ENCODE assay signal across 8 cellular contexts in genomic region chr1:51877434-51878306, GRCh38. TPM values are rescaled to one million over a fixed set of nuclear protein-coding genes. Genes with fewer than 3 reads are reported as not detected.
A peak's percentile ranks its signal among the peaks of the same experiment; 100 is the strongest.
DNase-seq lines count a peak whose midpoint lies in the region; ATAC-seq and TF ChIP-seq lines count a peak whose summit lies in the region.

No MANE protein-coding gene starts in this region.

- H3K27ac ChIP-seq in caudate nucleus (ENCODE audit: low read depth, low read length): peak overlapping the region; percentile 94
- H3K27ac ChIP-seq in right lobe of liver: peak overlapping the region; percentile 86 to 98 (median 91)
- H3K27ac ChIP-seq in upper lobe of right lung: peak overlapping the region; percentile 99

- H3K36me3 ChIP-seq in BJ (ENCODE audit: control insufficient read depth, insufficient read depth, low read length): no peaks in the 10 kb centered on the region; the same call in 1 of the 2 replicates
- H3K36me3 ChIP-seq in right lobe of liver: no peaks in the 10 kb centered on the region
- H3K36me3 ChIP-seq in upper lobe of right lung: no peaks in the 10 kb centered on the region

- WGBS in right lobe of liver (ENCODE audit: insufficient coverage, low coverage, low lambda C conversion rate, missing lambda C conversion rate): 11% methylated on average over 20 of the region's 20 CpGs

- TF ChIP-seq POLR2A in right lobe of liver (IDR thresholded peaks at IDR 0.05): no peak

- intact Hi-C loops in right lobe of liver (cut with DNase I) (loop anchor here in 1 of 2 donors (10.0 kb wide), 1 partner anchor 63 kb away; no protein-coding TSS in a partner anchor), upper lobe of right lung (cut with DNase I) (no loop called here)

- CTCF ChIA-PET in BJ (lab: Yijun Ruan, JAX): interaction anchor here (0.8 kb wide), 2 partner anchors 19 to 122 kb away, joined by 3 read pairs; no protein-coding TSS in a partner anchor

- ATAC-seq in GM18511 (IDR thresholded peaks at IDR 0.05; ENCODE audit: unreplicated experiment) (peak; percentile 2), right lobe of liver (peak; percentile 4 to 28 (median 14)), upper lobe of right lung (peak; percentile 13), HG02798 (IDR thresholded peaks at IDR 0.05; ENCODE audit: poor library complexity, unreplicated experiment) (no peak)
- ATAC-seq in activated CD4-positive, CD25-positive, alpha-beta regulatory T cell treated with anti-CD3 and anti-CD28 coated beads, Interleukin-2, amount 50 U/mL, for 24 hours: no peak

- H3K27me3 ChIP-seq in BJ (ENCODE audit: control insufficient read depth, insufficient read depth, low read length) (no peaks in the 10 kb centered on the region), right lobe of liver (no peaks in the 10 kb centered on the region), upper lobe of right lung (peaks cover 8% of the 10 kb centered on the region)

- H3K9me3 ChIP-seq in right lobe of liver: no peaks in the 10 kb centered on the region
- H3K9me3 ChIP-seq in upper lobe of right lung: no peaks in the 10 kb centered on the region

- no peak for DNase-seq in BJ (ENCODE audit: low read depth)
- DNase-seq in MV-4-11 (lab: John Stamatoyannopoulos, UW): peak; percentile 9
- peak in 32 of 61 donors; percentile 2 to 65 (median 42) for DNase-seq in caudate nucleus (lab: John Stamatoyannopoulos, UW)
- DNase-seq in right lobe of liver: peak in 2 of 3 donors; percentile 33 to 56
- peak; percentile 64 for DNase-seq in upper lobe of right lung

- no peak for TF ChIP-seq CTCF in BJ (IDR thresholded peaks at IDR 0.05; ENCODE audit: insufficient read depth, low read depth, low read length)
- no peak for TF ChIP-seq CTCF in right lobe of liver (IDR thresholded peaks at IDR 0.05)
- no peak for TF ChIP-seq CTCF in upper lobe of right lung (IDR thresholded peaks at IDR 0.05)

- H3K4me1 ChIP-seq in right lobe of liver (peaks cover 0 to 28% (median 6%) of the 10 kb centered on the region in 4 donors), upper lobe of right lung (peaks cover 29% of the 10 kb centered on the region)

- POLR2A ChIA-PET in BJ (lab: Charles Lee): interaction anchor here (0.6 kb wide), 1 partner anchor 20 kb away, joined by 3 read pairs; no protein-coding TSS in a partner anchor

- H3K4me3 ChIP-seq in BJ (ENCODE audit: low read depth, low read length) (peak overlapping the region; percentile 99), right lobe of liver (peak overlapping the region; percentile 58 to 98 (median 97)), upper lobe of right lung (peak overlapping the region; percentile 96)

RNA-seq across cellular contexts. Expression of gene NRDC, which starts 0.9 kb away (rescaled TPM):
- 69.2 and 129 TPM in 2 replicates for polyA plus RNA-seq in BJ (2011; rRNA removed)
- polyA minus RNA-seq in BJ (2011; rRNA and poly(A)+ RNA removed): 99.1 and 99.3 TPM in 2 replicates
- total RNA-seq in right lobe of liver (10 to 100 TPM; 57.9 to 88.0 (median 84.4) TPM), upper lobe of right lung (118 TPM)

Comparison
In these comparisons a context has a peak if more than half of its experiments do, and no peak if none do; other contexts are left out.
1. ATAC-seq: peak in GM18511 (single experiment), right lobe of liver (4 of 4) and upper lobe of right lung (single experiment); none in activated CD4-positive, CD25-positive, alpha-beta regulatory T cell treated with anti-CD3 and anti-CD28 coated beads, Interleukin-2, amount 50 U/mL, for 24 hours (0 of 2) and HG02798 (single experiment).
2. Peak in every context shown above with its lines, with median percentiles within 50 percentile points of each other: H3K4me3 ChIP-seq and H3K27ac ChIP-seq.